ENCODE assay signal across 8 cellular contexts in genomic region chr15:63504247-63504978, GRCh38. TPM values are rescaled to one million over a fixed set of nuclear protein-coding genes. Genes with fewer than 3 reads are reported as not detected.
DNase-seq lines count a peak whose midpoint lies in the region; ATAC-seq and TF ChIP-seq lines count a peak whose summit lies in the region.

TSS of gene USP3 (plus strand) at chr15:63504593. CDS start at chr15:63504740, 147 bp downstream.

- H3K4me3 ChIP-seq in adipocyte (ENCODE audit: low read length) (peak within 1 kb of the TSS; percentile 92), transverse colon (peak within 1 kb of the TSS; percentile 74 to 94 (median 91))

- peak; percentile 32 for TF ChIP-seq CTCF in GM12874 (IDR thresholded peaks at IDR 0.05; ENCODE audit: insufficient read depth, low read depth, low read length)
- TF ChIP-seq CTCF in transverse colon (IDR thresholded peaks at IDR 0.05), result peak; percentile 4 to 52 (median 38)

- 1% methylated on average over 34 of the region's 88 CpGs; no CpG with 5 or more reads in 1 of the 2 donors for WGBS in transverse colon (ENCODE audit: low coverage in 1 of 2), 2 donors

- H3K27me3 ChIP-seq in adipocyte (replicated peaks; ENCODE audit: control insufficient read depth, insufficient read depth, low read length), result no peaks in the 10 kb centered on the region
- H3K27me3 ChIP-seq in transverse colon, result no peaks in the 10 kb centered on the region

- H3K27ac ChIP-seq in transverse colon, result peak within 1 kb of the TSS; percentile 98 to 100 (median 98)

- peak within 1 kb of the TSS; percentile 94 for H3K9ac ChIP-seq in adipocyte (ENCODE audit: low read length)

- H3K9me3 ChIP-seq in adipocyte (ENCODE audit: control insufficient read depth, low read length) (no peaks in the 10 kb centered on the region), transverse colon (no peaks in the 10 kb centered on the region)

- TF ChIP-seq EP300 in transverse colon (IDR thresholded peaks at IDR 0.05; ENCODE audit: low read depth), result no peak

- peak; percentile 93 for TF ChIP-seq POLR2A in transverse colon (IDR thresholded peaks at IDR 0.05)

- intact Hi-C loops in cardiac septum (cut with DNase I) (loop anchor here (5.0 to 10.0 kb wide), 2 partner anchors 48 to 960 kb away; partner anchors contain the start of gene ZNF609), transverse colon (cut with DNase I; ENCODE audit: low total_unique reads) (loop anchor here (5.0 kb wide), 1 partner anchor 98 kb away; no protein-coding TSS in a partner anchor)

- H3K4me1 ChIP-seq in adipocyte (ENCODE audit: control insufficient read depth, insufficient read depth, low read length) (peaks cover 69% of the 10 kb centered on the region), transverse colon (peaks cover 39 to 78% (median 58%) of the 10 kb centered on the region in 4 donors)

- DNase-seq in NCI-H1417 treated with DMSO at 0.1 percent for 48 hours (lab: John Stamatoyannopoulos, UW) (peak; percentile 82), T follicular helper cell (ENCODE audit: low read depth) (peak; percentile 91), adipocyte (ENCODE audit: low read depth) (peak; percentile 98), cardiac septum (ENCODE audit: low spot score) (peak; percentile 98), pons (ENCODE audit: low spot score) (peak; percentile 85), transverse colon (peak; percentile 97)

- H3K36me3 ChIP-seq in adipocyte (ENCODE audit: control insufficient read depth, insufficient read depth, low read length, severe bottlenecking), result no peaks in the 10 kb centered on the region
- no peaks in the 10 kb centered on the region for H3K36me3 ChIP-seq in transverse colon

- peak; percentile 61 for ATAC-seq in HG02763 (IDR thresholded peaks at IDR 0.05; ENCODE audit: unreplicated experiment)

- in situ Hi-C loops in transverse colon (cut with MboI; ENCODE audit: low pct_ligation_motif_present in 1 of 4, low pct_unique_long_range_greater_than_20kb in 1 of 4, low sequenced_read_pairs in 3 of 4), result no loop called here

RNA-seq across cellular contexts. Expression of gene USP3, which starts in this region (rescaled TPM):
- total RNA-seq in cardiac septum (16.2 TPM), transverse colon (10 to 100 TPM; 56.1 to 93.0 (median 73.7) TPM)

Comparison
In these comparisons a context has a peak if more than half of its experiments do, and no peak if none do; other contexts are left out.
1. Peak in every context shown above with its lines: DNase-seq, ATAC-seq, H3K4me3 ChIP-seq and H3K27ac ChIP-seq.